In genomic region chr5:52392321-52392720, GRCh38 we compare ENCODE assay signal across 18 cellular contexts.
DNase-seq lines count a peak whose midpoint lies in the region; ATAC-seq and TF ChIP-seq lines count a peak whose summit lies in the region.
"Had no signal": no experiment of that assay in that cellular context is flagged by ENCODE, and none has a peak within 500 bp of the region (broad histone marks: within the 10 kb centered on the region; RNA-seq: fewer than 3 reads in every experiment).

No MANE protein-coding gene starts in this region.

- no peak overlapping the region for H2BK120ac ChIP-seq in H9 (ENCODE audit: low read depth, low read length, poor library complexity, severe bottlenecking)
- no peak overlapping the region for H2BK120ac ChIP-seq in neuronal stem cell (ENCODE audit: low read depth, low read length)

- H3K79me2 ChIP-seq in H9 (ENCODE audit: insufficient read depth, low read length), result no peaks in the 10 kb centered on the region

- H3K4ac ChIP-seq in H9 (ENCODE audit: low read depth, low read length), result no peak overlapping the region
- no peak overlapping the region for H3K4ac ChIP-seq in neuronal stem cell (ENCODE audit: low read length)

- H2BK5ac ChIP-seq in H9 (ENCODE audit: insufficient read length, low read length), result no peak overlapping the region
- no peak overlapping the region for H2BK5ac ChIP-seq in neuronal stem cell (ENCODE audit: low read length)

- H3K27ac ChIP-seq in H9 (ENCODE audit: insufficient read length, low read depth, low read length) (no peak overlapping the region), neuronal stem cell (replicated peaks; ENCODE audit: low read length) (no peak overlapping the region)
- H3K27ac ChIP-seq: A549, C4-2B, HL-60 had no signal

- H4K91ac ChIP-seq in H9 (ENCODE audit: insufficient read length, low read depth, low read length) (no peak overlapping the region), neuronal stem cell (ENCODE audit: low read depth, low read length, poor library complexity) (no peak overlapping the region)

- no peak overlapping the region for H3K4me3 Mint-ChIP-seq in H9
- H3K4me3 Mint-ChIP-seq in stimulated activated naive B cell treated with anti-CD40 and anti-IgM and Interleukin-4, amounts not matched to agents 10 μg/mL and 1 μg/mL and 100 μg/mL, for 72 hours, result no peak overlapping the region
- H3K4me3 Mint-ChIP-seq: CD4-positive, alpha-beta memory T cell; HFFc6 had no signal

- H3K27me3 ChIP-seq in H9 (ENCODE audit: insufficient read depth, low read length) (no peaks in the 10 kb centered on the region), neuronal stem cell (ENCODE audit: control insufficient read depth in 3 of 3, insufficient read depth in 3 of 3, low read depth in 1 of 3, low read length in 3 of 3) (no peaks in the 10 kb centered on the region)
- H3K27me3 ChIP-seq: BE2C had no signal

- no peak overlapping the region for H2BK15ac ChIP-seq in H9 (ENCODE audit: low read depth, low read length)
- H2BK15ac ChIP-seq in neuronal stem cell (ENCODE audit: low read length), result no peak overlapping the region

- no peak for ATAC-seq in HG02840 (IDR thresholded peaks at IDR 0.05; ENCODE audit: low FRiP score, unreplicated experiment)
- ATAC-seq in stimulated activated naive B cell treated with anti-CD40 and anti-IgM and Interleukin-4, amounts not matched to agents 10 μg/mL and 1 μg/mL and 100 μg/mL, for 72 hours (replicated peaks), result no peak
- ATAC-seq: A549, GM12878 had no signal

- no peak overlapping the region for H3K27ac Mint-ChIP-seq in H9
- H3K27ac Mint-ChIP-seq in stimulated activated naive B cell treated with anti-CD40 and anti-IgM and Interleukin-4, amounts not matched to agents 10 μg/mL and 1 μg/mL and 100 μg/mL, for 72 hours, result no peak overlapping the region
- H3K27ac Mint-ChIP-seq: CD4-positive, alpha-beta memory T cell; HFFc6 had no signal

- H3K56ac ChIP-seq in H9 (ENCODE audit: insufficient read length, low read depth, low read length), result no peak overlapping the region

- H3K4me1 ChIP-seq in H9 (ENCODE audit: insufficient read depth, low read length) (no peaks in the 10 kb centered on the region), neuronal stem cell (ENCODE audit: control insufficient read depth in 2 of 2, insufficient read depth in 1 of 2, low read depth in 1 of 2, low read length in 2 of 2) (peaks cover 1 to 2% of the 10 kb centered on the region in 2 donors)
- H3K4me1 ChIP-seq: A549, BE2C had no signal

- WGBS in H9 (ENCODE audit: extremely low coverage, insufficient read length, low lambda C conversion rate), result no CpG with 5 or more reads among the region's 3 CpGs
- WGBS in neuronal stem cell (ENCODE audit: extremely low coverage in 2 of 2, insufficient read length in 2 of 2, insufficient replicate concordance in 1 of 2), 2 donors, result no CpG with 5 or more reads among the region's 3 CpGs

- no peak for TF ChIP-seq CTCF in H9 (conservative IDR thresholded peaks at IDR 0.05)

- no peaks in the 10 kb centered on the region for H3K36me3 ChIP-seq in neuronal stem cell (replicated peaks in 1 of 2; ENCODE audit: control insufficient read depth in 2 of 2, insufficient read depth in 2 of 2, low read length in 2 of 2)
- H3K36me3 ChIP-seq: BE2C had no signal

- H3K9me3 ChIP-seq in H9 (ENCODE audit: control insufficient read depth, low read depth, low read length) (no peaks in the 10 kb centered on the region), neuronal stem cell (replicated peaks in 1 of 2; ENCODE audit: control insufficient read depth in 2 of 2, insufficient read depth in 1 of 2, low read depth in 1 of 2, low read length in 2 of 2) (no peaks in the 10 kb centered on the region)
- H3K9me3 ChIP-seq: A549, BE2C had no signal

- no peak overlapping the region for H3T11ph ChIP-seq in H9 (ENCODE audit: low read length)

- H3K4me3 ChIP-seq in neuronal stem cell (ENCODE audit: low read length in 2 of 2), result no peak overlapping the region
- H3K4me3 ChIP-seq: A549, GM12878 had no signal

- H3K23ac ChIP-seq in H9 (ENCODE audit: insufficient read length, low read depth, low read length) (no peak overlapping the region), neuronal stem cell (ENCODE audit: low read depth, low read length, poor library complexity) (no peak overlapping the region)

- H3K14ac ChIP-seq in H9 (ENCODE audit: insufficient read depth, low read length), result no peak overlapping the region
- no peak overlapping the region for H3K14ac ChIP-seq in neuronal stem cell (ENCODE audit: low read length)

- H3K27me3 Mint-ChIP-seq in H9 (ENCODE audit: low read depth), result no peaks in the 10 kb centered on the region
- H3K27me3 Mint-ChIP-seq in stimulated activated naive B cell treated with anti-CD40 and anti-IgM and Interleukin-4, amounts not matched to agents 10 μg/mL and 1 μg/mL and 100 μg/mL, for 72 hours, result no peaks in the 10 kb centered on the region

- H3K79me1 ChIP-seq in H9 (ENCODE audit: insufficient read depth, low read depth, low read length, poor library complexity, severe bottlenecking) (no peaks in the 10 kb centered on the region), neuronal stem cell (ENCODE audit: low read depth, low read length) (no peaks in the 10 kb centered on the region)

- peaks cover 10 to 14% of the 10 kb centered on the region in 2 experiments for H3K4me1 Mint-ChIP-seq in H9
- H3K4me1 Mint-ChIP-seq in stimulated activated naive B cell treated with anti-CD40 and anti-IgM and Interleukin-4, amounts not matched to agents 10 μg/mL and 1 μg/mL and 100 μg/mL, for 72 hours, result no peaks in the 10 kb centered on the region
- H3K4me1 Mint-ChIP-seq: CD4-positive, alpha-beta memory T cell had no signal

- H4K20me1 ChIP-seq in H9 (ENCODE audit: control insufficient read depth, insufficient read depth, insufficient read length), result no peaks in the 10 kb centered on the region

- no peak overlapping the region for H4K8ac ChIP-seq in H9 (replicated peaks; ENCODE audit: insufficient read length, low read depth, low read length)
- H4K8ac ChIP-seq in neuronal stem cell (ENCODE audit: low read depth, low read length), result no peak overlapping the region

- no peak overlapping the region for H3K9ac ChIP-seq in H9 (ENCODE audit: extremely low read depth, insufficient read length, low read length)
- no peak overlapping the region for H3K9ac ChIP-seq in neuronal stem cell (ENCODE audit: low read depth, low read length, poor library complexity)

- H3K4me2 ChIP-seq in H9 (ENCODE audit: insufficient read depth, insufficient read length, low read length), result no peak overlapping the region
- no peak overlapping the region for H3K4me2 ChIP-seq in neuronal stem cell (ENCODE audit: insufficient read depth, low read length, poor library complexity, severe bottlenecking)
- H3K4me2 ChIP-seq: A549 had no signal

- DNase-seq in H9 (no peak), NCI-H446 (lab: John Stamatoyannopoulos, UW) (peak; percentile 66 to 80), NCI-H82 (lab: John Stamatoyannopoulos, UW) (peak; percentile 95), neuronal stem cell (ENCODE audit: low spot score) (no peak), DMS53 treated with DMSO at 0.1 percent for 48 hours (lab: John Stamatoyannopoulos, UW; ENCODE audit: unreplicated experiment) (no peak), medulla oblongata (ENCODE audit: extremely low spot score) (no peak)
- no peak for DNase-seq in stimulated activated naive B cell treated with anti-CD40 and anti-IgM and Interleukin-4, amounts not matched to agents 10 μg/mL and 1 μg/mL and 100 μg/mL, for 72 hours
- DNase-seq: BE2C; CD4-positive, alpha-beta memory T cell; DMS79; GOT3; HCEC 1CT; HFFc6 had no signal

- no peak overlapping the region for H2BK20ac ChIP-seq in H9 (ENCODE audit: low read depth, low read length, poor library complexity, severe bottlenecking)

- H2AK5ac ChIP-seq in H9 (ENCODE audit: insufficient read length, low read length) (no peak overlapping the region), neuronal stem cell (ENCODE audit: low read depth, low read length) (no peak overlapping the region)

- H3K36me3 Mint-ChIP-seq in H9 (ENCODE audit: insufficient read depth in 1 of 3, low read depth in 3 of 3), result peaks cover 0 to 3% (median 0%) of the 10 kb centered on the region in 3 experiments; a peak in 2 of 7 replicates
- H3K36me3 Mint-ChIP-seq in stimulated activated naive B cell treated with anti-CD40 and anti-IgM and Interleukin-4, amounts not matched to agents 10 μg/mL and 1 μg/mL and 100 μg/mL, for 72 hours, result no peaks in the 10 kb centered on the region
- H3K36me3 Mint-ChIP-seq: CD4-positive, alpha-beta memory T cell had no signal

- no peak overlapping the region for H2BK12ac ChIP-seq in H9 (ENCODE audit: insufficient read length, low read depth, low read length)
- H2BK12ac ChIP-seq in neuronal stem cell (ENCODE audit: low read length), result no peak overlapping the region

- no peaks in the 10 kb centered on the region for H3K23me2 ChIP-seq in H9 (ENCODE audit: insufficient read length, low read depth, low read length, poor library complexity, severe bottlenecking)

- H3K9me3 Mint-ChIP-seq in H9, result peaks cover 0 to 2% of the 10 kb centered on the region in 2 experiments; a peak in 2 of 5 replicates
- H3K9me3 Mint-ChIP-seq in stimulated activated naive B cell treated with anti-CD40 and anti-IgM and Interleukin-4, amounts not matched to agents 10 μg/mL and 1 μg/mL and 100 μg/mL, for 72 hours, result peaks cover 0 to 3% of the 10 kb centered on the region in 2 donors
- H3K9me3 Mint-ChIP-seq: CD4-positive, alpha-beta memory T cell had no signal

- H4K5ac ChIP-seq in H9 (ENCODE audit: insufficient read length, low read depth, low read length), result no peak overlapping the region

- H2AFZ ChIP-seq in H9 (ENCODE audit: low read length) (peak overlapping the region; percentile 22), neuronal stem cell (ENCODE audit: low read length) (peak overlapping the region; percentile 1)

- H3K18ac ChIP-seq in H9 (ENCODE audit: insufficient read length, low read depth, low read length) (no peak overlapping the region), neuronal stem cell (ENCODE audit: low read length) (no peak overlapping the region)

Comparison
In these comparisons a context has a peak if more than half of its experiments do, and no peak if none do; other contexts are left out.
1. DNase-seq: peak in NCI-H446 (2 of 2) and NCI-H82 (single experiment); none in H9 (single experiment), neuronal stem cell (single experiment), DMS53 treated with DMSO at 0.1 percent for 48 hours (single experiment), medulla oblongata (single experiment) and stimulated activated naive B cell treated with anti-CD40 and anti-IgM and Interleukin-4, amounts not matched to agents 10 μg/mL and 1 μg/mL and 100 μg/mL, for 72 hours (single experiment).